In the genomic region with DNA sequence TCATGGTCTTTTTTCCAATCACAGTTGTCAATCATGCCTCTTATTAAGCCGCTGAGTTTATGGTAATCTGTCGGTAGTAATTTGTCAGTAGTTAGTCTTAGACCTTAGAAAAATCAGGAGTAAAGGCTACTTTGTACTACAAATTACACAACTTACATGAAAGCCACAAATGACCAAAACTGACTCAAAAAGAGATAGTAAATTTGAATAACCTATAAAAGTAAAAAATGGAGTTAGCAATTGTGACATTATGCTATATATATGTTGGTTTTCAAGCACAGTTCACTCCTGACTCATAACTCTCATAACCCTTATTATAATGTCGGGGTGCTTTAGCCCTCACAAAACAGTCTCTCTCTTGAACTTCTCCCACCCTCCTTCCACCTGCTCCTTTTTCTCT, we compare ENCODE assay signal across 33 cellular contexts.
"Had no signal": no experiment of that assay in that cellular context is flagged by ENCODE, and none has a peak within 500 bp of the region (broad histone marks: within the 10 kb centered on the region; RNA-seq: fewer than 3 reads in every experiment).

No MANE protein-coding gene starts in this region.

- H3K36me3 ChIP-seq: colonic mucosa, gastrocnemius medialis, left ventricle myocardium inferior, sigmoid colon, thoracic aorta, WERI-Rb-1 had no signal

- H3K4me1 Mint-ChIP-seq: activated CD4-positive, alpha-beta T cell treated with anti-CD3 and anti-CD28 coated beads, Interleukin-2, amount 10 ng/mL, durations not matched to agents 7 days and 5 days had no signal

- H3K4me1 ChIP-seq: body of pancreas, colonic mucosa, gastrocnemius medialis, left ventricle myocardium inferior, parathyroid adenoma, psoas muscle, sigmoid colon had no signal

- H3K9me3 Mint-ChIP-seq: activated CD4-positive, alpha-beta T cell treated with anti-CD3 and anti-CD28 coated beads, Interleukin-2, amount 10 ng/mL, durations not matched to agents 7 days and 5 days had no signal

- H3K4me2 ChIP-seq: hepatocyte had no signal

- H3K27ac ChIP-seq: body of pancreas, colonic mucosa, gastrocnemius medialis, hepatocyte, left ventricle myocardium inferior, parathyroid adenoma, psoas muscle, sigmoid colon, thoracic aorta, WERI-Rb-1 had no signal

- FAIRE-seq: small intestine, urothelium cell line had no signal

- ATAC-seq: activated CD4-positive, CD25-positive, alpha-beta regulatory T cell treated with anti-CD3 and anti-CD28 coated beads, Interleukin-2, amount 50 U/mL, for 24 hours; activated CD8-positive, alpha-beta memory T cell treated with anti-CD3 and anti-CD28 coated beads, Interleukin-2, amount 10 ng/mL, durations not matched to agents 7 days and 5 days; body of pancreas; gastrocnemius medialis; mucosa of descending colon; psoas muscle; T-helper 17 cell had no signal

- H3K36me3 Mint-ChIP-seq: activated CD8-positive, alpha-beta memory T cell treated with anti-CD3 and anti-CD28 coated beads, Interleukin-2, amount 10 ng/mL, durations not matched to agents 7 days and 5 days had no signal

- H3K9ac ChIP-seq: parathyroid adenoma had no signal

- H3K27me3 ChIP-seq: body of pancreas, colonic mucosa, gastrocnemius medialis, hepatocyte, sigmoid colon had no signal

- H2AFZ ChIP-seq: hepatocyte, parathyroid adenoma had no signal

- H3K4me3 ChIP-seq: body of pancreas, colonic mucosa, gastrocnemius medialis, hepatocyte, left ventricle myocardium inferior, lung, mucosa of descending colon, psoas muscle, sigmoid colon, thoracic aorta had no signal

- DNase-seq: activated CD4-positive, alpha-beta memory T cell treated with anti-CD3 and anti-CD28 coated beads, Interleukin-2, amount 10 ng/mL, durations not matched to agents 7 days and 5 days; activated CD4-positive, alpha-beta T cell treated with anti-CD3 and anti-CD28 coated beads, Interleukin-2, amount 10 ng/mL, durations not matched to agents 7 days and 5 days; activated CD8-positive, alpha-beta memory T cell treated with anti-CD3 and anti-CD28 coated beads, Interleukin-2, amount 10 ng/mL, durations not matched to agents 7 days and 5 days; activated gamma-delta T cell; activated naive CD4-positive, alpha-beta T cell treated with anti-CD3 and anti-CD28 coated beads, Interleukin-2, amount 50 U/mL, for 16 hours; anterior cingulate cortex; body of pancreas; cerebellar nuclear complex; colonic mucosa; effector CD8-positive, alpha-beta T cell; gastrocnemius medialis; islet precursor cell; left ventricle myocardium inferior; mucosa of descending colon; occipital lobe; psoas muscle; sigmoid colon; small intestine; stimulated activated CD4-positive, alpha-beta T cell treated with anti-CD3 and anti-CD28 coated beads, Interleukin-1b, Interleukin-23, amount 100 ng/mL, for 48 hours; stimulated activated CD4-positive, alpha-beta T cell treated with anti-CD3 and anti-CD28 coated beads, Interleukin-4, amount 100 ng/mL, for 4 hours; stimulated activated CD8-positive, alpha-beta memory T cell treated with anti-CD3 and anti-CD28 coated beads, Interleukin-4, amount 100 ng/mL, for 48 hours; stimulated activated naive CD4-positive, alpha-beta T cell treated with Interleukin-2 at 50 U/mL for 16 hours; T-helper 17 cell; T1000; trophoblast cell; WERI-Rb-1 had no signal

- H3K9me3 ChIP-seq: body of pancreas, colonic mucosa, mucosa of descending colon, sigmoid colon, thoracic aorta had no signal

- H3K4me3 Mint-ChIP-seq: activated CD4-positive, alpha-beta memory T cell treated with anti-CD3 and anti-CD28 coated beads, Interleukin-2, amount 10 ng/mL, durations not matched to agents 7 days and 5 days; activated CD4-positive, alpha-beta T cell treated with anti-CD3 and anti-CD28 coated beads, Interleukin-2, amount 10 ng/mL, durations not matched to agents 7 days and 5 days; activated CD8-positive, alpha-beta memory T cell treated with anti-CD3 and anti-CD28 coated beads, Interleukin-2, amount 10 ng/mL, durations not matched to agents 7 days and 5 days; neural crest cell; T-helper 17 cell had no signal

- H3K27ac Mint-ChIP-seq: activated CD4-positive, alpha-beta memory T cell treated with anti-CD3 and anti-CD28 coated beads, Interleukin-2, amount 10 ng/mL, durations not matched to agents 7 days and 5 days; activated CD4-positive, alpha-beta T cell treated with anti-CD3 and anti-CD28 coated beads, Interleukin-2, amount 10 ng/mL, durations not matched to agents 7 days and 5 days; activated CD8-positive, alpha-beta memory T cell treated with anti-CD3 and anti-CD28 coated beads, Interleukin-2, amount 10 ng/mL, durations not matched to agents 7 days and 5 days; T-helper 17 cell had no signal

- H3K79me2 ChIP-seq: hepatocyte, parathyroid adenoma had no signal
